ENCODE assay signal across 8 cellular contexts in genomic region chr12:6766651-6767300, GRCh38. TPM values are rescaled to one million over a fixed set of nuclear protein-coding genes. Genes with fewer than 3 reads are reported as not detected.
A peak's percentile ranks its signal among the peaks of the same experiment; 100 is the strongest.
DNase-seq lines count a peak whose midpoint lies in the region; ATAC-seq and TF ChIP-seq lines count a peak whose summit lies in the region.

No MANE protein-coding gene starts in this region.

- H3K36me3 Mint-ChIP-seq in naive thymus-derived CD4-positive, alpha-beta T cell = peaks cover 0 to 2% (median 0%) of the 10 kb centered on the region in 5 donors

- H3K4me2 ChIP-seq in BLaER1 = peak overlapping the region; percentile 95

- TF ChIP-seq CTCF in fibroblast of pulmonary artery (IDR thresholded peaks at IDR 0.05; ENCODE audit: low read length, missing control alignments) (peak; percentile 25), upper lobe of left lung (IDR thresholded peaks at IDR 0.05) (peak; percentile 67 to 95 (median 92))

- 0 to 1% methylated on average over 28 to 73 of the region's 86 CpGs for WGBS in upper lobe of left lung, 2 donors

- H3K9me3 ChIP-seq in BLaER1 (no peaks in the 10 kb centered on the region), upper lobe of left lung (no peaks in the 10 kb centered on the region)
- H3K9me3 ChIP-seq in naive thymus-derived CD4-positive, alpha-beta T cell (ENCODE audit: control insufficient read depth in 2 of 3, low read length in 3 of 3) = no peaks in the 10 kb centered on the region

- intact Hi-C loops in naive thymus-derived CD4-positive, alpha-beta T cell (cut with micrococcal nuclease) = loop anchor here (1.0 to 10.0 kb wide), 4 partner anchors 13 to 188 kb away; partner anchors contain the start of genes MLF2 (in 1 of the 2) and PTPN6 (in 1 of the 2)

- CTCF ChIA-PET in naive thymus-derived CD4-positive, alpha-beta T cell (lab: Charles Lee) = interaction anchor here (0.6 to 3.6 kb wide), 11 partner anchors 8 to 68 kb away, joined by 3 to 24 read pairs (median 6); partner anchors contain the start of genes CD4 and MLF2

- peaks cover 5 to 46% (median 26%) of the 10 kb centered on the region in 5 donors for H3K27me3 Mint-ChIP-seq in naive thymus-derived CD4-positive, alpha-beta T cell

- peak overlapping the region in 6 of 9 donors; percentile 33 to 88 (median 66) for H3K27ac Mint-ChIP-seq in naive thymus-derived CD4-positive, alpha-beta T cell

- DNase-seq in NOMO-1 (lab: John Stamatoyannopoulos, UW; ENCODE audit: unreplicated experiment in 2 of 2) (peak; percentile 50 to 56), fibroblast of pulmonary artery (ENCODE audit: low read depth) (peak; percentile 67), upper lobe of left lung (peak; percentile 88 to 96)
- peak; percentile 86 for DNase-seq in activated effector memory CD4-positive, alpha-beta T cell treated with anti-CD3 and anti-CD28 coated beads, Interleukin-2, amount 50 U/mL, for 16 hours
- peak in 7 of 9 donors; percentile 28 to 82 (median 44) for DNase-seq in naive thymus-derived CD4-positive, alpha-beta T cell

- H3K27ac ChIP-seq in BLaER1 (no peak overlapping the region), upper lobe of left lung (peak overlapping the region; percentile 85 to 99 (median 86))
- H3K27ac ChIP-seq in naive thymus-derived CD4-positive, alpha-beta T cell (ENCODE audit: low read depth, low read length) = no peak overlapping the region

- H3K4me3 Mint-ChIP-seq in naive thymus-derived CD4-positive, alpha-beta T cell = peak overlapping the region; percentile 82 to 96 (median 88)

- H3K36me3 ChIP-seq in BLaER1 (no peaks in the 10 kb centered on the region), upper lobe of left lung (peaks cover 0 to 21% (median 19%) of the 10 kb centered on the region in 4 donors)
- H3K36me3 ChIP-seq in naive thymus-derived CD4-positive, alpha-beta T cell (ENCODE audit: control insufficient read depth in 2 of 3, insufficient read depth in 3 of 3, low read length in 3 of 3) = no peaks in the 10 kb centered on the region

- H3K4me3 ChIP-seq in BLaER1 (peak overlapping the region; percentile 71), fibroblast of pulmonary artery (replicated peaks; ENCODE audit: low read depth, low read length) (peak overlapping the region; percentile 91), upper lobe of left lung (peak overlapping the region; percentile 54 to 92 (median 72))
- H3K4me3 ChIP-seq in naive thymus-derived CD4-positive, alpha-beta T cell (ENCODE audit: low read length) = peak overlapping the region; percentile 51

- no peak for TF ChIP-seq EP300 in upper lobe of left lung (IDR thresholded peaks at IDR 0.05)

- peaks cover 27 to 58% (median 39%) of the 10 kb centered on the region in 7 donors for H3K4me1 Mint-ChIP-seq in naive thymus-derived CD4-positive, alpha-beta T cell

- no peaks in the 10 kb centered on the region for H3K9me3 Mint-ChIP-seq in naive thymus-derived CD4-positive, alpha-beta T cell

- H3K27me3 ChIP-seq in BLaER1 (peaks cover 100% of the 10 kb centered on the region), upper lobe of left lung (no peaks in the 10 kb centered on the region)
- no peaks in the 10 kb centered on the region for H3K27me3 ChIP-seq in naive thymus-derived CD4-positive, alpha-beta T cell (ENCODE audit: control insufficient read depth in 2 of 2, insufficient read depth in 2 of 2, low read length in 2 of 2)

- peaks cover 56% of the 10 kb centered on the region for H4K20me1 ChIP-seq in BLaER1

- TF ChIP-seq POLR2A in upper lobe of left lung (IDR thresholded peaks at IDR 0.05) = peak in 1 of 4 donors; percentile 7

- POLR2A ChIA-PET in naive thymus-derived CD4-positive, alpha-beta T cell (lab: Charles Lee) = interaction anchor here (1.0 to 3.2 kb wide), 9 partner anchors 10 to 55 kb away, joined by 3 to 18 read pairs (median 6); partner anchors contain the start of genes CD4, COPS7A, GPR162 and MLF2

- peak; percentile 56 for ATAC-seq in GM18868 (IDR thresholded peaks at IDR 0.05; ENCODE audit: unreplicated experiment)
- ATAC-seq in HG03439 (IDR thresholded peaks at IDR 0.05; ENCODE audit: unreplicated experiment) = peak; percentile 57
- ATAC-seq in naive thymus-derived CD4-positive, alpha-beta T cell = peak; percentile 83
- peak; percentile 77 for ATAC-seq in upper lobe of left lung (ENCODE audit: low FRiP score in 2 of 2)

- peak overlapping the region; percentile 45; the same call in 1 of the 2 replicates for H3K9ac ChIP-seq in BLaER1

- H3K4me1 ChIP-seq in BLaER1 = peaks cover 35% of the 10 kb centered on the region
- peaks cover 7 to 25% of the 10 kb centered on the region in 2 donors for H3K4me1 ChIP-seq in naive thymus-derived CD4-positive, alpha-beta T cell (ENCODE audit: control insufficient read depth in 2 of 2, insufficient read depth in 2 of 2, low read length in 2 of 2)
- peaks cover 57 to 72% (median 63%) of the 10 kb centered on the region in 4 donors for H3K4me1 ChIP-seq in upper lobe of left lung

RNA-seq across cellular contexts. Expression of gene PTMS, which starts 0.6 kb away (rescaled TPM):
- 100 to 1,000 TPM in 1 of 5 experiments, 10 to 100 TPM in 1, 1 to 10 TPM in 3; 1.4 to 125 (median 3.5) TPM for total RNA-seq in naive thymus-derived CD4-positive, alpha-beta T cell
- polyA plus RNA-seq in naive thymus-derived CD4-positive, alpha-beta T cell = not detected
- 100 to 1,000 TPM; 142 to 463 (median 224) TPM for total RNA-seq in upper lobe of left lung

RNA-seq across cellular contexts. Expression of gene LAG3, which starts 5.5 kb away (rescaled TPM):
- total RNA-seq in naive thymus-derived CD4-positive, alpha-beta T cell = 10 to 100 TPM in 1 of 5 experiments, 1 to 10 TPM in 2, under 1 TPM in 2; 0.64 to 46.5 (median 1.7) TPM
- polyA plus RNA-seq in naive thymus-derived CD4-positive, alpha-beta T cell = under 1 TPM; 0.26 to 0.69 TPM
- 1 to 10 TPM in 4 of 6 donors, under 1 TPM in 2; 0.46 to 2.6 (median 1.5) TPM for total RNA-seq in upper lobe of left lung

RNA-seq across cellular contexts. Expression of gene MLF2, which starts 13.8 kb away (rescaled TPM):
- 100 to 1,000 TPM in 3 of 5 experiments, 10 to 100 TPM in 2; 84.6 to 141 (median 117) TPM for total RNA-seq in naive thymus-derived CD4-positive, alpha-beta T cell
- polyA plus RNA-seq in naive thymus-derived CD4-positive, alpha-beta T cell = 100 to 1,000 TPM; 122 to 134 TPM
- 100 to 1,000 TPM; 136 to 221 (median 144) TPM for total RNA-seq in upper lobe of left lung

RNA-seq across cellular contexts. Expression of gene CD4, which starts 22.6 kb away (rescaled TPM):
- 100 to 1,000 TPM; 164 to 267 (median 246) TPM for total RNA-seq in naive thymus-derived CD4-positive, alpha-beta T cell
- 100 to 1,000 TPM; 364 to 576 TPM for polyA plus RNA-seq in naive thymus-derived CD4-positive, alpha-beta T cell
- total RNA-seq in upper lobe of left lung = 10 to 100 TPM; 10.5 to 86.6 (median 35.6) TPM

RNA-seq across cellular contexts. Expression of gene COPS7A, which starts 42.9 kb away (rescaled TPM):
- 10 to 100 TPM; 21.9 to 38.7 (median 30.1) TPM for total RNA-seq in naive thymus-derived CD4-positive, alpha-beta T cell
- 10 to 100 TPM; 43.0 to 48.0 TPM for polyA plus RNA-seq in naive thymus-derived CD4-positive, alpha-beta T cell
- total RNA-seq in upper lobe of left lung = 10 to 100 TPM; 36.9 to 70.2 (median 63.0) TPM

Comparison
In these comparisons a context has a peak if more than half of its experiments do, and no peak if none do; other contexts are left out.
1. H3K27ac ChIP-seq: peak in upper lobe of left lung (4 of 4); none in BLaER1 (single experiment) and naive thymus-derived CD4-positive, alpha-beta T cell (single experiment).
2. Peak in every context shown above with its lines, with median percentiles within 50 percentile points of each other: H3K4me3 ChIP-seq, ATAC-seq and DNase-seq.